In genomic region chr10:102646610-102647432, GRCh38 we compare ENCODE assay signal across 8 cellular contexts. TPM values are rescaled to one million over a fixed set of nuclear protein-coding genes. Genes with fewer than 3 reads are reported as not detected.
DNase-seq lines count a peak whose midpoint lies in the region; ATAC-seq and TF ChIP-seq lines count a peak whose summit lies in the region.

No MANE protein-coding gene starts in this region.

- H3K27ac ChIP-seq in OCI-LY7 (ENCODE audit: low read depth, low read length, poor library complexity, severe bottlenecking) (peak overlapping the region; percentile 95), angular gyrus (ENCODE audit: low read depth, low read length) (peak overlapping the region; percentile 99), right cardiac atrium (ENCODE audit: low read length) (peak overlapping the region; percentile 98)

- no peaks in the 10 kb centered on the region for H3K27me3 ChIP-seq in right cardiac atrium (ENCODE audit: control insufficient read depth, insufficient read depth)

- 12% methylated on average over 18 of the region's 18 CpGs for WGBS in right cardiac atrium

- no peak overlapping the region for H2AFZ ChIP-seq in OCI-LY7 (ENCODE audit: low read length)

- H3K4me3 ChIP-seq in OCI-LY7 (ENCODE audit: low read depth, low read length, poor library complexity, severe bottlenecking) (peak overlapping the region; percentile 84), right cardiac atrium (ENCODE audit: low read length) (peak overlapping the region; percentile 93), skeletal muscle cell (ENCODE audit: low read depth, low read length) (peak overlapping the region; percentile 63)

- in situ Hi-C loops in G401 (cut with HindIII; ENCODE audit: low sequenced_read_pairs) = no loop called here

- no TSS peak for BruUV-seq in OCI-LY7 (replicated peaks; lab: Mats Ljungman, UMichigan)

- H3K79me2 ChIP-seq in OCI-LY7 (ENCODE audit: insufficient read depth, low read depth, low read length) = peaks cover 73% of the 10 kb centered on the region

- H3K4me1 ChIP-seq in OCI-LY7 (ENCODE audit: insufficient read depth, low read length, poor library complexity, severe bottlenecking) (peaks cover 53% of the 10 kb centered on the region), right cardiac atrium (ENCODE audit: control insufficient read depth, insufficient read depth, low read length) (peaks cover 39% of the 10 kb centered on the region)

- no peaks in the 10 kb centered on the region for H3K9me2 ChIP-seq in OCI-LY7 (ENCODE audit: insufficient read depth, low read length)

- DNase-seq in G401 (ENCODE audit: low spot score) = peak; percentile 60
- DNase-seq in OCI-LY7 (ENCODE audit: low spot score) = peak; percentile 86
- DNase-seq in right cardiac atrium = peak; percentile 62 to 83 (median 81)
- DNase-seq in skeletal muscle cell (ENCODE audit: low read depth) = no peak
- DNase-seq in iPS-NIHi7 (ENCODE audit: extremely low spot score) = no peak
- no peak for DNase-seq in middle frontal gyrus (ENCODE audit: extremely low spot score, low spot score)

- ATAC-seq in right cardiac atrium = peak; percentile 1 to 31
- no peak for ATAC-seq in GM21528 (IDR thresholded peaks at IDR 0.05; ENCODE audit: low FRiP score, unreplicated experiment)

- POLR2A ChIA-PET in OCI-LY7 (lab: Charles Lee) = interaction anchor here (0.7 to 2.1 kb wide), 5 partner anchors 11 to 545 kb away, joined by 3 to 11 read pairs (median 3); no protein-coding TSS in a partner anchor

- CTCF ChIA-PET in OCI-LY7 (lab: Charles Lee; ENCODE audit: unreplicated experiment) = no interaction called here

- intact Hi-C loops in OCI-LY7 (cut with micrococcal nuclease; ENCODE audit: unreplicated experiment) (loop anchor here (1.0 to 10.0 kb wide), 7 partner anchors 14 to 952 kb away; partner anchors contain the start of genes ACTR1A, C10orf95, FBXW4 and NT5C2), right cardiac atrium (cut with DNase I) (loop anchor here in 2 of 4 donors (5.0 kb wide), 2 partner anchors 50 to 65 kb away; partner anchors contain the start of genes ARL3 (in 1 of the 2) and SFXN2 (in 1 of the 2))

- peak overlapping the region; percentile 82 for H3K4me2 ChIP-seq in OCI-LY7 (ENCODE audit: low read length)

- TF ChIP-seq CTCF in OCI-LY7 (conservative IDR thresholded peaks at IDR 0.05; ENCODE audit: low read length) = no peak

- no peaks in the 10 kb centered on the region for H4K20me1 ChIP-seq in OCI-LY7 (ENCODE audit: insufficient read depth, low read length)

- no peaks in the 10 kb centered on the region for H3K9me3 ChIP-seq in OCI-LY7 (ENCODE audit: low read length)
- no peaks in the 10 kb centered on the region for H3K9me3 ChIP-seq in right cardiac atrium (ENCODE audit: control insufficient read depth, low read length)

- peaks cover 37% of the 10 kb centered on the region; the same call in 1 of the 2 replicates for H3K36me3 ChIP-seq in OCI-LY7 (ENCODE audit: insufficient read depth, low read length)

RNA-seq across cellular contexts. Expression of gene TRIM8, which starts 2.5 kb away (rescaled TPM):
- total RNA-seq in G401 (2014; rRNA removed; shearing (Covaris generic)) = 30.2 and 44.4 TPM in 2 replicates
- 54.2 and 67.3 TPM in 2 replicates for total RNA-seq in OCI-LY7 (2014; rRNA removed; shearing (Covaris generic))
- total RNA-seq in OCI-LY7 (2022) = 73.1 and 92.1 TPM in 2 replicates
- 100 to 1,000 TPM; 104 to 120 (median 109) TPM for total RNA-seq in right cardiac atrium
- 71.4 TPM for polyA plus RNA-seq in right cardiac atrium

Comparison
In these comparisons a context has a peak if more than half of its experiments do, and no peak if none do; other contexts are left out.
1. DNase-seq: peak in G401 (single experiment), OCI-LY7 (single experiment) and right cardiac atrium (3 of 3); none in skeletal muscle cell (single experiment), iPS-NIHi7 (single experiment) and middle frontal gyrus (single experiment).
2. Peak in every context shown above with its lines, with median percentiles within 50 percentile points of each other: H3K27ac ChIP-seq and H3K4me3 ChIP-seq.